Comparison of ENCODE assay signal across 1 cellular context in genomic region chr6:56604186-56604585, GRCh38.
TF ChIP-seq lines count a peak whose summit lies in the region.

No MANE protein-coding gene starts in this region.

TF ChIP-seq in IMR-90, 13 proteins besides CTCF, POLR2A, EP300 and RAD21:
- TF ChIP-seq MAZ (IDR thresholded peaks at IDR 0.05; ENCODE audit: borderline replicate concordance, low read depth, low read length) = no peak
- no peak for TF ChIP-seq MAFK (IDR thresholded peaks at IDR 0.05; ENCODE audit: low read depth, low read length)
- no peak for TF ChIP-seq RCOR1 (IDR thresholded peaks at IDR 0.05; ENCODE audit: insufficient replicate concordance, low read length)
- TF ChIP-seq RFX5 (IDR thresholded peaks at IDR 0.05; ENCODE audit: low read depth, low read length) = no peak
- no peak for TF ChIP-seq MXI1 (IDR thresholded peaks at IDR 0.05; ENCODE audit: borderline replicate concordance, low read depth, low read length)
- TF ChIP-seq USF2 (IDR thresholded peaks at IDR 0.05; ENCODE audit: low read depth, low read length) = no peak
- TF ChIP-seq FOS (IDR thresholded peaks at IDR 0.05; ENCODE audit: low read depth, low read length) = no peak
- TF ChIP-seq SMC3 (IDR thresholded peaks at IDR 0.05; ENCODE audit: low read depth, low read length) = no peak
- TF ChIP-seq CEBPB (IDR thresholded peaks at IDR 0.05; ENCODE audit: low read depth, low read length) = no peak
- no peak for TF ChIP-seq ELK1 (IDR thresholded peaks at IDR 0.05; ENCODE audit: borderline replicate concordance, low read depth, low read length)
